Comparison of ENCODE assay signal across 1 cellular context in the genomic region with DNA sequence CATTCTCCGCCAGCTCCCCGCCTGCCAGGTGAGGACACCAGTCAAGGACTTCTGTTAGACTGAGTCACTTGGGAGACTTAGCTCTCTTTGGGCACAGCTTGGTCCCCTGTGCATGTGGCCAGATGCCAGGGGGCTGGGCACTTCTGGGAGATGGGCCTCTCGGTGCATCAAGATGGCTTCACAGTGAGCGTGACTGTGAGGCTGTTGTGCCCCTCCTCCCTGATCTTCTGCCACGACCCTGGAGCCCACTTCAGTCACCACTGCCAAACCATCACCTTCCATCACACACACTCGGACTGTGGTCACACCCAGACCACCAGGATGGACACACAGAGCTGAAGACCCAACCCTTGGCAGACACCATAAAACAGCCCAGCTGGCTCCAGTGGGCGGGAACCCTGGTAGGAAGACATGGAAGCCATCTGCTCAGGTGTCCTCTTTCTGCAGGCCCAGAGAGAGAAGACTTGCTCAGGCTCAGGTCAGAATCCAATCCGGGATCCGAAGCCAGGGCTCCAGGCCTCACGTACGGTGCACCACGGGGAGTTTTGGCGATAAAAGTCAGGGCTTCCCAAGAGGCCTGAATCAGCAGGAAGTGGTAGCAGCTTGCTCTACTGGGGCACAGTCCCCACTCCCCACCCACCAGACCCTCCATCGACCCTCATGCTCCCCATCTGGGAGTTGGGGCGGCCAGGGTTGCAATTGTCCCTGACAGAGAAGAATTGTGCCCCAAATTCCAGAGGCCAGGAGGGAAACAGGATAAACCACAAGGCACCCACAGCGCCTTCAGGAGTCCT.
TF ChIP-seq lines count a peak whose summit lies in the region.

No MANE protein-coding gene starts in this region.

TF ChIP-seq in HepG2, 621 proteins besides CTCF, POLR2A, EP300 and RAD21:
- no peak for TF ChIP-seq ZNF598 (CRISPR knock-in tag; IDR thresholded peaks at IDR 0.05; ENCODE audit: borderline replicate concordance)
- TF ChIP-seq, protein P1, sequence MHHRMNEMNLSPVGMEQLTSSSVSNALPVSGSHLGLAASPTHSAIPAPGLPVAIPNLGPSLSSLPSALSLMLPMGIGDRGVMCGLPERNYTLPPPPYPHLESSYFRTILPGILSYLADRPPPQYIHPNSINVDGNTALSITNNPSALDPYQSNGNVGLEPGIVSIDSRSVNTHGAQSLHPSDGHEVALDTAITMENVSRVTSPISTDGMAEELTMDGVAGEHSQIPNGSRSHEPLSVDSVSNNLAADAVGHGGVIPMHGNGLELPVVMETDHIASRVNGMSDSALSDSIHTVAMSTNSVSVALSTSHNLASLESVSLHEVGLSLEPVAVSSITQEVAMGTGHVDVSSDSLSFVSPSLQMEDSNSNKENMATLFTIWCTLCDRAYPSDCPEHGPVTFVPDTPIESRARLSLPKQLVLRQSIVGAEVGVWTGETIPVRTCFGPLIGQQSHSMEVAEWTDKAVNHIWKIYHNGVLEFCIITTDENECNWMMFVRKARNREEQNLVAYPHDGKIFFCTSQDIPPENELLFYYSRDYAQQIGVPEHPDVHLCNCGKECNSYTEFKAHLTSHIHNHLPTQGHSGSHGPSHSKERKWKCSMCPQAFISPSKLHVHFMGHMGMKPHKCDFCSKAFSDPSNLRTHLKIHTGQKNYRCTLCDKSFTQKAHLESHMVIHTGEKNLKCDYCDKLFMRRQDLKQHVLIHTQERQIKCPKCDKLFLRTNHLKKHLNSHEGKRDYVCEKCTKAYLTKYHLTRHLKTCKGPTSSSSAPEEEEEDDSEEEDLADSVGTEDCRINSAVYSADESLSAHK (CRISPR knock-in tag; IDR thresholded peaks at IDR 0.05; ENCODE audit: borderline replicate concordance) = no peak
- TF ChIP-seq TSC22D2 (CRISPR knock-in tag; IDR thresholded peaks at IDR 0.05; ENCODE audit: borderline replicate concordance) = no peak
- TF ChIP-seq, protein P2, sequence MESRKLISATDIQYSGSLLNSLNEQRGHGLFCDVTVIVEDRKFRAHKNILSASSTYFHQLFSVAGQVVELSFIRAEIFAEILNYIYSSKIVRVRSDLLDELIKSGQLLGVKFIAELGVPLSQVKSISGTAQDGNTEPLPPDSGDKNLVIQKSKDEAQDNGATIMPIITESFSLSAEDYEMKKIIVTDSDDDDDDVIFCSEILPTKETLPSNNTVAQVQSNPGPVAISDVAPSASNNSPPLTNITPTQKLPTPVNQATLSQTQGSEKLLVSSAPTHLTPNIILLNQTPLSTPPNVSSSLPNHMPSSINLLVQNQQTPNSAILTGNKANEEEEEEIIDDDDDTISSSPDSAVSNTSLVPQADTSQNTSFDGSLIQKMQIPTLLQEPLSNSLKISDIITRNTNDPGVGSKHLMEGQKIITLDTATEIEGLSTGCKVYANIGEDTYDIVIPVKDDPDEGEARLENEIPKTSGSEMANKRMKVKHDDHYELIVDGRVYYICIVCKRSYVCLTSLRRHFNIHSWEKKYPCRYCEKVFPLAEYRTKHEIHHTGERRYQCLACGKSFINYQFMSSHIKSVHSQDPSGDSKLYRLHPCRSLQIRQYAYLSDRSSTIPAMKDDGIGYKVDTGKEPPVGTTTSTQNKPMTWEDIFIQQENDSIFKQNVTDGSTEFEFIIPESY (CRISPR knock-in tag; IDR thresholded peaks at IDR 0.05) = no peak
- TF ChIP-seq TRIM24 (CRISPR knock-in tag; IDR thresholded peaks at IDR 0.05) = no peak
- no peak for TF ChIP-seq ISX (CRISPR knock-in tag; conservative IDR thresholded peaks at IDR 0.05)
- TF ChIP-seq, protein P3, sequence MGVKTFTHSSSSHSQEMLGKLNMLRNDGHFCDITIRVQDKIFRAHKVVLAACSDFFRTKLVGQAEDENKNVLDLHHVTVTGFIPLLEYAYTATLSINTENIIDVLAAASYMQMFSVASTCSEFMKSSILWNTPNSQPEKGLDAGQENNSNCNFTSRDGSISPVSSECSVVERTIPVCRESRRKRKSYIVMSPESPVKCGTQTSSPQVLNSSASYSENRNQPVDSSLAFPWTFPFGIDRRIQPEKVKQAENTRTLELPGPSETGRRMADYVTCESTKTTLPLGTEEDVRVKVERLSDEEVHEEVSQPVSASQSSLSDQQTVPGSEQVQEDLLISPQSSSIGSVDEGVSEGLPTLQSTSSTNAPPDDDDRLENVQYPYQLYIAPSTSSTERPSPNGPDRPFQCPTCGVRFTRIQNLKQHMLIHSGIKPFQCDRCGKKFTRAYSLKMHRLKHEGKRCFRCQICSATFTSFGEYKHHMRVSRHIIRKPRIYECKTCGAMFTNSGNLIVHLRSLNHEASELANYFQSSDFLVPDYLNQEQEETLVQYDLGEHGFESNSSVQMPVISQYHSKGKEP (CRISPR knock-in tag; IDR thresholded peaks at IDR 0.05) = no peak
- no peak for TF ChIP-seq HMG20A (CRISPR knock-in tag; IDR thresholded peaks at IDR 0.05; ENCODE audit: borderline replicate concordance)
- no peak for TF ChIP-seq U2AF2 (IDR thresholded peaks at IDR 0.05; ENCODE audit: low read depth, low read length)
- no peak for TF ChIP-seq POLR2AphosphoS5 (IDR thresholded peaks at IDR 0.05; ENCODE audit: low read depth, low read length)
- no peak for TF ChIP-seq NFE2 (CRISPR knock-in tag; IDR thresholded peaks at IDR 0.05)
- TF ChIP-seq MEIS2 (CRISPR knock-in tag; IDR thresholded peaks at IDR 0.05) = no peak
- TF ChIP-seq, protein P4, sequence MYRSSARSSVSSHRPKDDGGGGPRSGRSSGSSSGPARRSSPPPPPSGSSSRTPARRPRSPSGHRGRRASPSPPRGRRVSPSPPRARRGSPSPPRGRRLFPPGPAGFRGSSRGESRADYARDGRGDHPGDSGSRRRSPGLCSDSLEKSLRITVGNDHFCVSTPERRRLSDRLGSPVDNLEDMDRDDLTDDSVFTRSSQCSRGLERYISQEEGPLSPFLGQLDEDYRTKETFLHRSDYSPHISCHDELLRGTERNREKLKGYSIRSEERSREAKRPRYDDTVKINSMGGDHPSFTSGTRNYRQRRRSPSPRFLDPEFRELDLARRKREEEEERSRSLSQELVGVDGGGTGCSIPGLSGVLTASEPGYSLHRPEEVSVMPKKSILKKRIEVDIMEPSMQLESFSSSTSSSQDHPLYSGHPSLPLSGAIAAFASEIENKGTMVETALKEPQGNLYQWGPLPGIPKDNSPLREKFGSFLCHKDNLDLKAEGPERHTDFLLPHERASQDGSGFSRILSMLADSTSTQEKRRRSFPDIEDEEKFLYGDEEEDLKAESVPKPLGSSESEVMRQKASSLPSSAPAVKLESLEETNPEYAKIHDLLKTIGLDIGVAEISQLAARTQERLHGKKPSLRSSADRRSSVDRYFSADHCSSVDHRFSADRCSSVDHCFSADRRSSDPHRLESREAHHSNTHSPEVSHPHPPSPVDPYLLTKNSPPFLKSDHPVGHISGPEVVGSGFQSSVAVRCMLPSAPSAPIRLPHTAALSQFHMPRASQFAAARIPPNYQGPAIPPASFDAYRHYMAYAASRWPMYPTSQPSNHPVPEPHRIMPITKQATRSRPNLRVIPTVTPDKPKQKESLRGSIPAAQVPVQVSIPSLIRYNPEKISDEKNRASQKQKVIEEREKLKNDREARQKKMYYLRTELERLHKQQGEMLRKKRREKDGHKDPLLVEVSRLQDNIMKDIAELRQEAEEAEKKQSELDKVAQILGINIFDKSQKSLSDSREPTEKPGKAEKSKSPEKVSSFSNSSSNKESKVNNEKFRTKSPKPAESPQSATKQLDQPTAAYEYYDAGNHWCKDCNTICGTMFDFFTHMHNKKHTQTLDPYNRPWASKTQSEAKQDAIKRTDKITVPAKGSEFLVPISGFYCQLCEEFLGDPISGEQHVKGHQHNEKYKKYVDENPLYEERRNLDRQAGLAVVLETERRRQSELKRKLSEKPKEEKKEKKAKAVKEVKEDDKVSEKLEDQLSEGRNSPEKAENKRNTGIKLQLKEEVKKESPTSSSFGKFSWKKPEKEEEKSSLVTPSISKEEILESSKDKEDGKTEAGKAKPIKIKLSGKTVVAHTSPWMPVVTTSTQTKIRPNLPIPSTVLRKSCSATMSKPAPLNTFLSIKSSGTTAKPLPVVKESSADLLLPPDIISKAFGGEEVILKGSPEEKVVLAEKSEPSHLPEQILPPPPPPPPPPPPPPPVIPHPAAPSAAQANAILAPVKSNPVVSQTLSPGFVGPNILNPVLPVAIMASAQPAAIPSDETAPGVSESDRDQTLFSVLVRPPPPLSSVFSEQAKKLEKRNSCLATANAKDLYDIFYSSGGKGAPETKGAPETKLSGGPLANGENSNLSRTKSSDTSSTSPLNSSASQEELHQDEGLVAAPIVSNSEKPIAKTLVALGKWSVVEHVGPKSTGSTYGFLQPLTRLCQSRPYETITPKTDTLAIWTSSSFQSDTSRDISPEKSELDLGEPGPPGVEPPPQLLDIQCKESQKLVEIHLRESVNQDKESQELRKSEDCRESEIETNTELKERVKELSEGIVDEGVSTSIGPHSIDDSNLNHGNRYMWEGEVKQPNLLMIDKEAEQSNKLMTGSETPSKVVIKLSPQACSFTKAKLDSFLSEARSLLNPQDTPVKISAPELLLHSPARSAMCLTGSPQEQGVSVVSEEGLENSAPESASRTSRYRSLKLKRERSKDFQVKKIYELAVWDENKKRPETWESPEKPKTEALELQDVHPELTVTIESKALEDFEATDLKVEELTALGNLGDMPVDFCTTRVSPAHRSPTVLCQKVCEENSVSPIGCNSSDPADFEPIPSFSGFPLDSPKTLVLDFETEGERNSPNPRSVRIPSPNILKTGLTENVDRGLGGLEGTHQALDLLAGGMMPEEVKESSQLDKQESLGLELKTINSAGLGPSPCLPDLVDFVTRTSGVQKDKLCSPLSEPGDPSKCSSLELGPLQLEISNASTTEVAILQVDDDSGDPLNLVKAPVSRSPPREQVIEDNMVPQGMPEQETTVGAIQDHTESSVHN (CRISPR knock-in tag; IDR thresholded peaks at IDR 0.05) = no peak
- TF ChIP-seq ZFY (CRISPR knock-in tag; IDR thresholded peaks at IDR 0.05) = no peak
- no peak for TF ChIP-seq MIER2 (CRISPR knock-in tag; IDR thresholded peaks at IDR 0.05)
- no peak for TF ChIP-seq ZNF792 (CRISPR knock-in tag; IDR thresholded peaks at IDR 0.05)
- TF ChIP-seq NFYC (CRISPR knock-in tag; IDR thresholded peaks at IDR 0.05) = no peak
- TF ChIP-seq ZNF333 (CRISPR knock-in tag; IDR thresholded peaks at IDR 0.05; ENCODE audit: borderline replicate concordance) = no peak
TF ChIP-seq in HepG2: peak in this region for 0.
